8 cellular contexts compared by ENCODE assay signal in the genomic region with DNA sequence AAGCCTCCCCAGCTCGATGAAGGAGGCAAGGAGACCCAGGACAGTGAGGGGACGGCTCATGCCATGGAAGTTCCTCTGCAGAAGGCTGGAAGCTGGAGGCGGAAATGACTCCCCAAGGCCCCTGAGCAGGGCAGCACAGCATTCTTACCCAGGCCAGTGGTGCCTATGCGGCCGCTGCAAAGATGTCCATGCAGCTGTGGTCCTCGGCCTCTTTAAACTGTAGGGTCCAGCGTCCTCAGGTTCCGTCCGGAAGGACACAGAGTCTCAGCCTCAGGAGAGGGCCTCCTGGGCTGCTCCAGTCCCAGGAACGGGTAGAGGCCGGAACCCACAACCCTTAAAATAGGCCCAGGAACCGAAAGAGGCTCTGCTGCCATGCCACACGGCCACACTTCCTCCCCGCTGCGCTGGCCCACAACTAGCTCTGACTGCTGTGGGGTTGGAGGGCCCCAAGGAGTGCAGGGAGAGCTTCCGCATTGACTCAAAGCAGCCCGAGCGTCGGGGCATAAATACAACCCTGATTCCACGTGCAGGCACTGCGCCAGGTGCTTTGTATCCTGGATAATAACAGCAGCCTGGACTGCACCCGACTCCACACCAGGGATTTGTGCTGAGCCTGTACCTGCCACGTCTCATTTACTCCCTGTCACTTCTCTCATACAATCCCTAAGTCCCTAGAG. TPM values are rescaled to one million over a fixed set of nuclear protein-coding genes. Genes with fewer than 3 reads are reported as not detected.
A peak's percentile ranks its signal among the peaks of the same experiment; 100 is the strongest.
DNase-seq lines count a peak whose midpoint lies in the region; ATAC-seq and TF ChIP-seq lines count a peak whose summit lies in the region.

No MANE protein-coding gene starts in this region.

- H3K4me2 ChIP-seq in PC-9 (no peak overlapping the region), trophoblast cell (ENCODE audit: low read length) (no peak overlapping the region)

- no peak for TF ChIP-seq CTCF in GM12865 (IDR thresholded peaks at IDR 0.05; ENCODE audit: insufficient read depth, low read depth, low read length, missing control alignments)
- TF ChIP-seq CTCF in dorsolateral prefrontal cortex (IDR thresholded peaks at IDR 0.05 in 54 of 56, conservative IDR thresholded peaks at IDR 0.05 in 2 of 56; ENCODE audit: low read depth in 1 of 56, partially characterized antibody in 56 of 56), result no peak
- no peak for TF ChIP-seq CTCF in PC-9 (conservative IDR thresholded peaks at IDR 0.05)

- H3K79me2 ChIP-seq in PC-9 (ENCODE audit: low read depth), result peaks cover 9% of the 10 kb centered on the region; the same call in 1 of the 2 replicates
- peaks cover 5% of the 10 kb centered on the region for H3K79me2 ChIP-seq in trophoblast cell (ENCODE audit: control insufficient read depth, insufficient read depth, low read length, poor library complexity)

- CTCF ChIA-PET in PC-9 (lab: Charles Lee), result interaction anchor here (0.5 kb wide), 1 partner anchor 11 kb away, joined by 3 read pairs; no protein-coding TSS in a partner anchor

- H3K27me3 Mint-ChIP-seq in IgD-negative memory B cell, result no peaks in the 10 kb centered on the region

- H3K27ac Mint-ChIP-seq in IgD-negative memory B cell, result peak overlapping the region; percentile 93 to 95 (median 95)

- H4K8ac ChIP-seq in trophoblast cell (ENCODE audit: low read depth, low read length), result no peak overlapping the region

- no peak overlapping the region for H3K9ac ChIP-seq in trophoblast cell (ENCODE audit: low read length)

- peaks cover 11% of the 10 kb centered on the region; the same call in 1 of the 2 replicates for H4K20me1 ChIP-seq in PC-9 (ENCODE audit: insufficient read depth)

- H2AK5ac ChIP-seq in trophoblast cell (ENCODE audit: low read length), result no peak overlapping the region

- H2AFZ ChIP-seq in PC-9 (no peak overlapping the region), trophoblast cell (ENCODE audit: insufficient read depth, low read length, poor library complexity) (no peak overlapping the region)

- no peak overlapping the region for H2BK5ac ChIP-seq in trophoblast cell (ENCODE audit: low read depth, low read length, poor library complexity)

- H3F3A ChIP-seq in PC-9 (ENCODE audit: insufficient read depth, low read depth), result no peaks in the 10 kb centered on the region

- H3K18ac ChIP-seq in trophoblast cell (ENCODE audit: low read length), result no peak overlapping the region

- H3K9me2 ChIP-seq in PC-9 (ENCODE audit: insufficient read depth), result no peaks in the 10 kb centered on the region

- BruUV-seq in PC-9 (replicated peaks; lab: Mats Ljungman, UMichigan), result no TSS peak

- no peak overlapping the region for H3K23ac ChIP-seq in trophoblast cell (ENCODE audit: low read length)

- H4K12ac ChIP-seq in trophoblast cell (ENCODE audit: low read depth, low read length), result no peak overlapping the region

- H3K4me3 Mint-ChIP-seq in IgD-negative memory B cell, result peak overlapping the region; percentile 76 to 95 (median 91)

- no peaks in the 10 kb centered on the region for H3K36me3 ChIP-seq in PC-9 (ENCODE audit: low read depth)
- peaks cover 13 to 27% of the 10 kb centered on the region in 2 experiments for H3K36me3 ChIP-seq in trophoblast cell (ENCODE audit: control insufficient read depth in 1 of 2, insufficient read depth in 2 of 2, low read length in 2 of 2)

- POLR2A ChIA-PET in PC-9 (lab: Charles Lee; ENCODE audit: unreplicated experiment), result no interaction called here

- peak overlapping the region in 55 of 59 donors; percentile 25 to 89 (median 68) for H3K27ac ChIP-seq in dorsolateral prefrontal cortex
- no peak overlapping the region for H3K27ac ChIP-seq in PC-9
- H3K27ac ChIP-seq in trophoblast cell (ENCODE audit: low read depth, low read length), result no peak overlapping the region

- peak overlapping the region; percentile 66 for H3K4me3 ChIP-seq in GM12865 (ENCODE audit: low read depth, low read length)
- peak overlapping the region in 14 of 59 donors; percentile 1 to 33 (median 17) for H3K4me3 ChIP-seq in dorsolateral prefrontal cortex
- no peak overlapping the region for H3K4me3 ChIP-seq in PC-9
- H3K4me3 ChIP-seq in trophoblast cell (ENCODE audit: low read depth, low read length), result no peak overlapping the region

- H3K9me3 ChIP-seq in PC-9 (ENCODE audit: insufficient read depth, low read depth) (no peaks in the 10 kb centered on the region), trophoblast cell (ENCODE audit: insufficient read depth, low read depth, low read length) (peaks cover 3% of the 10 kb centered on the region)

- H4K91ac ChIP-seq in trophoblast cell (ENCODE audit: low read depth, low read length), result no peak overlapping the region

- H3K9me3 Mint-ChIP-seq in IgD-negative memory B cell, result no peaks in the 10 kb centered on the region

- H3K27me3 ChIP-seq in dorsolateral prefrontal cortex (no peaks in the 10 kb centered on the region), PC-9 (ENCODE audit: insufficient read depth, low read depth) (no peaks in the 10 kb centered on the region), trophoblast cell (ENCODE audit: insufficient read depth, low read length) (no peaks in the 10 kb centered on the region)

- H3K4ac ChIP-seq in trophoblast cell (ENCODE audit: low read depth, low read length), result no peak overlapping the region

- peak; percentile 45 for ATAC-seq in GM21360 (IDR thresholded peaks at IDR 0.05; ENCODE audit: unreplicated experiment)

- DNase-seq in GM12865 (ENCODE audit: low read depth), result peak; percentile 95
- no peak for DNase-seq in dorsolateral prefrontal cortex
- DNase-seq in effector CD4-positive, alpha-beta T cell, result no peak
- no peak for DNase-seq in PC-9
- DNase-seq in trophoblast cell, result no peak
- no peak for DNase-seq in RKO (ENCODE audit: low spot score)

- peaks cover 2% of the 10 kb centered on the region for H3K36me3 Mint-ChIP-seq in IgD-negative memory B cell

- no CpG with 5 or more reads among the region's 23 CpGs for WGBS in trophoblast cell (ENCODE audit: extremely low coverage, insufficient coverage, insufficient read length)

- H3K4me1 ChIP-seq in PC-9 (replicated peaks; ENCODE audit: insufficient read depth) (peaks cover 8% of the 10 kb centered on the region), trophoblast cell (ENCODE audit: control insufficient read depth in 1 of 2, insufficient read depth in 2 of 2, low read length in 2 of 2) (peaks cover 16 to 18% of the 10 kb centered on the region in 2 experiments)

- intact Hi-C loops in dorsolateral prefrontal cortex (cut with DNase I) (loop anchor here in 1 of 2 donors (10.0 kb wide), 1 partner anchor 70 kb away; the partner anchor contains the start of gene NUP50), PC-9 (cut with micrococcal nuclease; ENCODE audit: unreplicated experiment) (no loop called here)

- peaks cover 6% of the 10 kb centered on the region for H3K79me1 ChIP-seq in trophoblast cell (ENCODE audit: low read length)

- peaks cover 34 to 57% (median 49%) of the 10 kb centered on the region in 3 donors for H3K4me1 Mint-ChIP-seq in IgD-negative memory B cell

- no peak overlapping the region for H2BK12ac ChIP-seq in trophoblast cell (ENCODE audit: low read length)

- no peak overlapping the region for H3K14ac ChIP-seq in trophoblast cell (ENCODE audit: low read length)

- H2BK120ac ChIP-seq in trophoblast cell (ENCODE audit: insufficient read depth, low read length, poor library complexity), result no peak overlapping the region

RNA-seq across cellular contexts. Expression of gene KIAA0930, which starts 5.5 kb away (rescaled TPM):
- polyA plus RNA-seq in IgD-negative memory B cell, result 3.3 TPM
- 100 to 1,000 TPM; 174 to 603 (median 325) TPM for total RNA-seq in dorsolateral prefrontal cortex
- total RNA-seq in PC-9 (2021), result 55.5 and 62.6 TPM in 2 replicates
- polyA plus RNA-seq in trophoblast cell (2013), result 68.2 and 71.9 TPM in 2 replicates

RNA-seq across cellular contexts. Expression of gene UPK3A, which starts 49.5 kb away (rescaled TPM):
- 1.5 TPM for polyA plus RNA-seq in IgD-negative memory B cell
- total RNA-seq in dorsolateral prefrontal cortex (1 to 10 TPM in 2 of 120 experiments, under 1 TPM in 8, not detected in 110; 0.41 to 1.8 (median 0.82) TPM), PC-9 (2021) (1.0 and 1.4 TPM in 2 replicates)
- not detected in 2 replicates for polyA plus RNA-seq in trophoblast cell (2013)

Comparison
In these comparisons a context has a peak if more than half of its experiments do, and no peak if none do; other contexts are left out.
1. H3K27ac ChIP-seq: peak in dorsolateral prefrontal cortex (55 of 59); none in PC-9 (single experiment) and trophoblast cell (single experiment).